Comparison of ENCODE assay signal across 8 cellular contexts in genomic region chr15:85253196-85253915, GRCh38.
DNase-seq lines count a peak whose midpoint lies in the region; ATAC-seq, FAIRE-seq and TF ChIP-seq lines count a peak whose summit lies in the region.
"Not testable (repeated sequence)": the region's sequence is repeated elsewhere in the genome, so short reads cannot be mapped to it uniquely, and the experiment has no call there.

No MANE protein-coding gene starts in this region.

- not testable (repeated sequence) for H3K27ac ChIP-seq in upper lobe of left lung

- not testable (repeated sequence) for H3K4me3 ChIP-seq in GM12865 (ENCODE audit: low read depth, low read length); upper lobe of left lung

- not testable (repeated sequence) for FAIRE-seq in GM19239 (lab: Jason Lieb, UNC)

- not testable (repeated sequence) for H3K27me3 ChIP-seq in upper lobe of left lung

- DNase-seq in GM12865 (ENCODE audit: low read depth) (peak; percentile 13), GM19239 (ENCODE audit: insufficient read length, low spot score) (peak; percentile 23), HT1080 (ENCODE audit: low read depth) (peak; percentile 28), glomerular visceral epithelial cell (ENCODE audit: extremely low spot score) (peak; percentile 38), upper lobe of left lung (peak in 1 of 2 donors; percentile 62)
- DNase-seq in activated effector memory CD4-positive, alpha-beta T cell treated with anti-CD3 and anti-CD28 coated beads, Interleukin-2, amount 50 U/mL, for 16 hours = peak; percentile 48

- WGBS in upper lobe of left lung, 2 donors = 75 to 87% methylated on average over 3 to 12 of the region's 15 CpGs

- TF ChIP-seq EP300 in upper lobe of left lung (IDR thresholded peaks at IDR 0.05) = not testable (repeated sequence)

- H3K4me1 ChIP-seq in upper lobe of left lung = not testable (repeated sequence)

- H3K36me3 ChIP-seq in upper lobe of left lung = not testable (repeated sequence)

- H3K9me3 ChIP-seq in upper lobe of left lung = not testable (repeated sequence)

- not testable (repeated sequence) for TF ChIP-seq CTCF in GM12865 (IDR thresholded peaks at IDR 0.05; ENCODE audit: insufficient read depth, low read depth, low read length, missing control alignments); upper lobe of left lung (IDR thresholded peaks at IDR 0.05)

- not testable (repeated sequence) for TF ChIP-seq POLR2A in upper lobe of left lung (IDR thresholded peaks at IDR 0.05)

- ATAC-seq in GM21717 (IDR thresholded peaks at IDR 0.05; ENCODE audit: unreplicated experiment) = peak; percentile 71
- ATAC-seq in HG03066 (IDR thresholded peaks at IDR 0.05; ENCODE audit: low read depth, unreplicated experiment) = peak; percentile 70
- peak; percentile 4 to 20 for ATAC-seq in upper lobe of left lung (ENCODE audit: low FRiP score in 2 of 2)

Comparison
In these comparisons a context has a peak if more than half of its experiments do, and no peak if none do; other contexts are left out.
1. ATAC-seq: peak in every context shown above with its lines; median percentile 71 in GM21717; 70 in HG03066; 12 in upper lobe of left lung.